23 cellular contexts compared by ENCODE assay signal in the genomic region with DNA sequence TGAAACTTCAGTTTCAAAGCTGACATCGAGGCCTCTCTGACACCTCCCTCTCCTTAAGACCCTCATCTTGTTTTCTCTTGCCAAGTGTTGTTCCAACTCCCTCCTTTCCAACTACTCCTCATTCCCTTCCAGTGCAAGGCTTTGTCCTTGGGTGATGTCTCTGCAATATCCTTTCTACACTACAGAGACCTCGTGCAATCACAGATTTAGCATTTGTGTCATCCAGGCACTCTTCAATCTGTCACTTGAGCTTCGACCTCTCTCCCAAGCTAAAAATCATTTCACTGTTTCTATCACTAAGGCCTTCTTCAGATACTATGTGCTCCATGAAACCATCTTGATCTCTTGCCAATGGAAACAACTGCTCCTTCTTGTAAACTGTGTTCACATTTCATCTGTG. TPM values are rescaled to one million over a fixed set of nuclear protein-coding genes. Genes with fewer than 3 reads are reported as not detected.
DNase-seq lines count a peak whose midpoint lies in the region; ATAC-seq and TF ChIP-seq lines count a peak whose summit lies in the region.
"Had no signal": no experiment of that assay in that cellular context is flagged by ENCODE, and none has a peak within 500 bp of the region (broad histone marks: within the 10 kb centered on the region; RNA-seq: fewer than 3 reads in every experiment).

No MANE protein-coding gene starts in this region.

- no peak for TF ChIP-seq CTCF in choroid plexus epithelial cell (conservative IDR thresholded peaks at IDR 0.05; ENCODE audit: low read depth, low read length)

- peaks cover 7 to 36% (median 28%) of the 10 kb centered on the region in 3 donors for H3K4me1 ChIP-seq in skeletal muscle tissue (ENCODE audit: control insufficient read depth in 3 of 3, insufficient read depth in 3 of 3, low read length in 3 of 3)
- peaks cover 13% of the 10 kb centered on the region for H3K4me1 ChIP-seq in GM23248 (ENCODE audit: insufficient read depth)

- H3K4me2 ChIP-seq in GM23248 (ENCODE audit: unreplicated experiment), result no peak overlapping the region
- H3K4me2 ChIP-seq: GM23338 had no signal

- in situ Hi-C loops in GM23248 (cut with MboI), result loop anchor here (10.0 kb wide), 1 partner anchor 65 kb away; no protein-coding TSS in a partner anchor

- no peaks in the 10 kb centered on the region for H3K9me2 ChIP-seq in GM23248 (ENCODE audit: insufficient read depth)

- ATAC-seq in left ventricle myocardium superior, result peak; percentile 47
- ATAC-seq in HG02973 (IDR thresholded peaks at IDR 0.05; ENCODE audit: unreplicated experiment), result no peak
- ATAC-seq: GM23338, HCT116 had no signal

- no peaks in the 10 kb centered on the region for H3K9me3 ChIP-seq in skeletal muscle tissue (ENCODE audit: control insufficient read depth in 3 of 3, low read length in 3 of 3)
- H3K9me3 ChIP-seq in GM23248 (ENCODE audit: low read depth), result no peaks in the 10 kb centered on the region

- DNase-seq in left ventricle myocardium superior (no peak), cardiac septum (ENCODE audit: low spot score) (no peak), choroid plexus epithelial cell (ENCODE audit: low read depth) (peak; percentile 41), iris pigment epithelial cell (ENCODE audit: low read depth) (peak; percentile 12), LoVo (ENCODE audit: low spot score) (no peak), GM23248 (no peak)
- DNase-seq: C1 segment of cervical spinal cord; Calu3; CD4-positive, alpha-beta memory T cell; COR-L47; DMS53; DMS79 treated with DMSO at 0.1 percent for 48 hours; GF-D8; H9 had no signal

- intact Hi-C loops in left ventricle myocardium superior (cut with micrococcal nuclease), result no loop called here
- intact Hi-C loops in cardiac septum (cut with DNase I), result no loop called here

- H3K27me3 ChIP-seq in skeletal muscle tissue (ENCODE audit: control insufficient read depth in 3 of 3, insufficient read depth in 3 of 3, low read length in 3 of 3) (no peaks in the 10 kb centered on the region), GM23248 (replicated peaks; ENCODE audit: insufficient read depth) (no peaks in the 10 kb centered on the region)

- WGBS in GM23248 (ENCODE audit: low coverage in 1 of 2, low lambda C conversion rate in 2 of 2, missing lambda C conversion rate in 2 of 2), 2 experiments, result 52 to 55% methylated on average over 3 of the region's 3 CpGs

- H3K27ac ChIP-seq in skeletal muscle tissue (ENCODE audit: low read depth, low read length), result peak overlapping the region; percentile 17
- no peak overlapping the region for H3K27ac ChIP-seq in GM23248

- no peaks in the 10 kb centered on the region for H3K36me3 ChIP-seq in skeletal muscle tissue (ENCODE audit: control insufficient read depth in 3 of 3, insufficient read depth in 3 of 3, low read length in 3 of 3)
- no peaks in the 10 kb centered on the region for H3K36me3 ChIP-seq in GM23248 (ENCODE audit: low read depth)

- H2AFZ ChIP-seq in GM23248, result no peak overlapping the region
- H2AFZ ChIP-seq: GM23338 had no signal

- H4K20me1 ChIP-seq in GM23248 (ENCODE audit: insufficient read depth), result no peaks in the 10 kb centered on the region

- H3K4me3 ChIP-seq in choroid plexus epithelial cell (ENCODE audit: low read depth, low read length), result no peak overlapping the region
- H3K4me3 ChIP-seq in skeletal muscle tissue (ENCODE audit: low read length in 3 of 3), result no peak overlapping the region
- no peak overlapping the region for H3K4me3 ChIP-seq in GM23248
- H3K4me3 ChIP-seq: GM23338 had no signal

- no peaks in the 10 kb centered on the region for H3K79me2 ChIP-seq in GM23248 (ENCODE audit: insufficient read depth)

- peaks cover 9% of the 10 kb centered on the region; the same call in 1 of the 2 replicates for H3F3A ChIP-seq in GM23248 (ENCODE audit: insufficient read depth)

- no peak overlapping the region for H3K9ac ChIP-seq in skeletal muscle tissue (ENCODE audit: low read depth in 1 of 3, low read length in 3 of 3)
- H3K9ac ChIP-seq in GM23248, result no peak overlapping the region

RNA-seq across cellular contexts. Expression of a gene that starts 31.6 kb away (rescaled TPM):
- total RNA-seq in left ventricle myocardium superior, result 0.40 TPM
- total RNA-seq in cardiac septum, result 0.86 TPM
- not detected for total RNA-seq in skeletal muscle tissue
- total RNA-seq in GM23248 (2014; rRNA removed; shearing (Covaris generic)), result not detected in 2 replicates
- polyA plus RNA-seq in GM23248 (2016; fragmentation: Nextera tagmentation; extraction: Ambion mirVana), result not detected in 2 replicates
- total RNA-seq: A172, A673, Calu3, Daoy, G401, H4 had no signal
- polyA plus RNA-seq: CD4-positive, alpha-beta memory T cell had no signal

RNA-seq across cellular contexts. Expression of a gene that starts 44.7 kb away (rescaled TPM):
- total RNA-seq in left ventricle myocardium superior, result 179 TPM
- 91.8 TPM for total RNA-seq in cardiac septum
- total RNA-seq in skeletal muscle tissue, result 92.9 TPM
- 45.0 and 67.2 TPM in 2 replicates for total RNA-seq in GM23248 (2014; rRNA removed; shearing (Covaris generic))
- polyA plus RNA-seq in GM23248 (2016; fragmentation: Nextera tagmentation; extraction: Ambion mirVana), result 124 and 126 TPM in 2 replicates
- total RNA-seq: A673 had no signal
- polyA plus RNA-seq: CD4-positive, alpha-beta memory T cell had no signal

Comparison
In these comparisons a context has a peak if more than half of its experiments do, and no peak if none do; other contexts are left out.
1. DNase-seq: peak in choroid plexus epithelial cell (single experiment) and iris pigment epithelial cell (single experiment); none in left ventricle myocardium superior (single experiment), cardiac septum (single experiment), LoVo (single experiment) and GM23248 (single experiment).